ENCODE assay signal across 13 cellular contexts in the genomic region with DNA sequence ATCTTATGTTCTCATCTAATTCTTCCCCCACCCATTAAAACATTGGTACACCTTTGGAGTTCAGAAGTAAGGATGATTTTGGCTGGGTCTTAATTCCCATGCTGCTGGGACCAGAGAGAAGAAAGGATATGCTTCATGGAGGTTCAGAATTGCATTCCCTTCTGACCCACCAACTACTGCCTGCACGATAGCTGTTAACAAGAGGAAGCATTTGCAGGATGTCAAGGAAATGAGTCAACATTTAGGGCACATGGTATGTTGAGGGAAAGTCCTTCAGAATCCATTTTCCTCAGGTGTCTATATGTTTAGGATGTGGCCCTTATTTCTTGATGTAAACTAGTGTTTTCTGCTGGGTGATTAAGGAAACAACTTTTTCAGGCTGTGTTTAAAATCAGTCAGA.
DNase-seq lines count a peak whose midpoint lies in the region; ATAC-seq and TF ChIP-seq lines count a peak whose summit lies in the region.
"Had no signal": no experiment of that assay in that cellular context is flagged by ENCODE, and none has a peak within 500 bp of the region (broad histone marks: within the 10 kb centered on the region; RNA-seq: fewer than 3 reads in every experiment).

No MANE protein-coding gene starts in this region.

- intact Hi-C loops in right lobe of liver (cut with DNase I): no loop called here
- intact Hi-C loops in aorta (cut with DNase I): no loop called here

- H3K27me3 ChIP-seq in right lobe of liver (no peaks in the 10 kb centered on the region), aorta (ENCODE audit: control insufficient read depth in 1 of 2, insufficient read depth in 2 of 2, low read length in 1 of 2) (no peaks in the 10 kb centered on the region)
- H3K27me3 ChIP-seq: ascending aorta had no signal

- ATAC-seq in right lobe of liver (peak in 3 of 4 donors; percentile 60 to 63 (median 62)), aorta (ENCODE audit: low FRiP score) (no peak)
- ATAC-seq in activated T-helper 17 cell treated with anti-CD3 and anti-CD28 coated beads, Interleukin-2, amount 50 U/mL, for 72 hours (replicated peaks): no peak

- no peak overlapping the region for H3K4me3 ChIP-seq in NB4 (ENCODE audit: low read depth, low read length)
- no peak overlapping the region for H3K4me3 ChIP-seq in cardiac fibroblast (replicated peaks in 1 of 2; ENCODE audit: low read depth in 2 of 2, low read length in 2 of 2)
- no peak overlapping the region for H3K4me3 ChIP-seq in right lobe of liver
- H3K4me3 ChIP-seq in aorta (ENCODE audit: low read length in 2 of 2): no peak overlapping the region
- H3K4me3 ChIP-seq: ascending aorta, PC-9 had no signal

- H3K4me1 ChIP-seq in right lobe of liver: peaks cover 0 to 5% (median 0%) of the 10 kb centered on the region in 4 donors
- H3K4me1 ChIP-seq in aorta (ENCODE audit: control insufficient read depth in 1 of 2, insufficient read depth in 2 of 2, low read length in 2 of 2): no peaks in the 10 kb centered on the region
- H3K4me1 ChIP-seq: ascending aorta had no signal

- H3K27ac ChIP-seq in right lobe of liver (no peak overlapping the region), aorta (ENCODE audit: low read depth in 1 of 2, low read length in 2 of 2) (no peak overlapping the region)
- H3K27ac ChIP-seq: ascending aorta, PC-9 had no signal

- H3K9me3 Mint-ChIP-seq in activated T-helper 17 cell treated with anti-CD3 and anti-CD28 coated beads, Interleukin-2, amount 50 U/mL, for 72 hours: no peaks in the 10 kb centered on the region
- H3K9me3 Mint-ChIP-seq: nephron had no signal

- TF ChIP-seq CTCF in NB4 (IDR thresholded peaks at IDR 0.05; ENCODE audit: low read depth, low read length) (no peak), cardiac fibroblast (IDR thresholded peaks at IDR 0.05; ENCODE audit: low read depth, low read length) (no peak), right lobe of liver (IDR thresholded peaks at IDR 0.05) (no peak)

- TF ChIP-seq POLR2A in NB4 (IDR thresholded peaks at IDR 0.05; ENCODE audit: extremely low read depth, insufficient read length) (no peak), right lobe of liver (IDR thresholded peaks at IDR 0.05) (no peak)

- H3K36me3 Mint-ChIP-seq in activated T-helper 17 cell treated with anti-CD3 and anti-CD28 coated beads, Interleukin-2, amount 50 U/mL, for 72 hours (ENCODE audit: low read depth): peaks cover 1% of the 10 kb centered on the region

- peaks cover 0 to 2% (median 0%) of the 10 kb centered on the region in 4 donors for H3K36me3 ChIP-seq in right lobe of liver
- H3K36me3 ChIP-seq in aorta (ENCODE audit: control insufficient read depth in 1 of 2, insufficient read depth in 2 of 2, low read length in 1 of 2): no peaks in the 10 kb centered on the region

- no peaks in the 10 kb centered on the region for H3K4me1 Mint-ChIP-seq in activated T-helper 17 cell treated with anti-CD3 and anti-CD28 coated beads, Interleukin-2, amount 50 U/mL, for 72 hours

- 29% methylated on average over 1 of the region's 1 CpG for WGBS in right lobe of liver (ENCODE audit: insufficient coverage, low coverage, low lambda C conversion rate, missing lambda C conversion rate)
- WGBS in aorta, 2 donors: 25 to 30% methylated on average over 1 of the region's 1 CpG

- DNase-seq in ELR (ENCODE audit: low read depth): peak; percentile 80
- peak; percentile 74 for DNase-seq in NB4 (ENCODE audit: low read depth)
- peak; percentile 52 to 67 for DNase-seq in cardiac fibroblast (ENCODE audit: low read depth in 2 of 2)
- no peak for DNase-seq in right lobe of liver
- no peak for DNase-seq in occipital lobe (lab: John Stamatoyannopoulos, UW)
- DNase-seq in aorta: no peak
- DNase-seq in NCI-H2029 (lab: John Stamatoyannopoulos, UW): no peak
- DNase-seq: hypothalamus, Karpas-422 had no signal

- H3K9me3 ChIP-seq in right lobe of liver (no peaks in the 10 kb centered on the region), aorta (ENCODE audit: control insufficient read depth, low read length) (no peaks in the 10 kb centered on the region)
- H3K9me3 ChIP-seq: ascending aorta had no signal

- no peaks in the 10 kb centered on the region for H3K27me3 Mint-ChIP-seq in activated T-helper 17 cell treated with anti-CD3 and anti-CD28 coated beads, Interleukin-2, amount 50 U/mL, for 72 hours

- no peak overlapping the region for H3K27ac Mint-ChIP-seq in activated T-helper 17 cell treated with anti-CD3 and anti-CD28 coated beads, Interleukin-2, amount 50 U/mL, for 72 hours
- H3K27ac Mint-ChIP-seq: nephron had no signal

- H3K4me3 Mint-ChIP-seq in activated T-helper 17 cell treated with anti-CD3 and anti-CD28 coated beads, Interleukin-2, amount 50 U/mL, for 72 hours: no peak overlapping the region
- H3K4me3 Mint-ChIP-seq: nephron had no signal

Comparison
In these comparisons a context has a peak if more than half of its experiments do, and no peak if none do; other contexts are left out.
1. DNase-seq: peak in ELR (single experiment), NB4 (single experiment) and cardiac fibroblast (2 of 2); none in right lobe of liver (0 of 3), occipital lobe (single experiment), aorta (0 of 2) and NCI-H2029 (single experiment).
2. ATAC-seq: peak in right lobe of liver (3 of 4); none in aorta (single experiment) and activated T-helper 17 cell treated with anti-CD3 and anti-CD28 coated beads, Interleukin-2, amount 50 U/mL, for 72 hours (single experiment).